ENCODE assay signal across 1 cellular context in the genomic region with DNA sequence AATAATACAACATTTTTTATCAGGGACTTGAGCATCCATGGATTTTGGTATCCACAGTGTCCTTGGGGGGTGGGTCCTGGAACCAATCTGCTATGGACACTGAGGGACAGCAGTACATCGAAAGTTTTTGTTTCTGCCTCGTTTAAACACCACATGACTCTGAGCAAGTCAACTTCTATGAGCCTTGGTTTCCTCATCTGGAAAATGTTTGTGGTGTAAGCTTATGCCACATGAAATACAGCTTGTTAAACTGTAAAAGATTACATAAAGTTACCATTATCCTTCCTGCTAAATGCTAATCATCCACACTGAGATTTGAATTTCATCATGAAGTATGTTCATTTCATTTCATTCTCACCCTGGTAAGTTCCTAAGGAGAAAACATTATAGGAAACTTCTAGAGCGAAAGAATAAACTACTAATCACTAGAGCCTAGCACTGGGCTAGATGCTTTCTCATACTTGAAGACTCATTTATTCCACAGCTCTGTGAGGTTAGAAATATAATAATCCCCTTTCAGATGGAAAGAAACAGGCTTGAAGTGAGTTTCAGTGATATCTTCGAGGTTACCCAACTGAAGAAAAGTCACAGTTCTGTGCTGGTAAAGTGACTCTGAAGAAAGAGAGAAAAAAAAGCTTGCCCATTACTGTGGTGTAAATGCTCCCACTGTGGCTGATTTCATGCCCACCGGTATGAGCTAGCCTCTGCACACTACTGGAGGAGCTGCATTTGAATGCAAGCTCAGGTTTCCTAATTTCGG.
TF ChIP-seq lines count a peak whose summit lies in the region.

No MANE protein-coding gene starts in this region.

TF ChIP-seq in A549, 52 proteins besides CTCF, POLR2A, EP300 and RAD21 (continued from another document):
- no peak for TF ChIP-seq CHD4 (IDR thresholded peaks at IDR 0.05; ENCODE audit: borderline replicate concordance)
- TF ChIP-seq FOSB (CRISPR knock-in tag; IDR thresholded peaks at IDR 0.05), result no peak
- no peak for TF ChIP-seq HOXB5 (CRISPR knock-in tag; IDR thresholded peaks at IDR 0.05)
- TF ChIP-seq GATA3 (IDR thresholded peaks at IDR 0.05; ENCODE audit: borderline replicate concordance), result no peak
- TF ChIP-seq, protein P1, sequence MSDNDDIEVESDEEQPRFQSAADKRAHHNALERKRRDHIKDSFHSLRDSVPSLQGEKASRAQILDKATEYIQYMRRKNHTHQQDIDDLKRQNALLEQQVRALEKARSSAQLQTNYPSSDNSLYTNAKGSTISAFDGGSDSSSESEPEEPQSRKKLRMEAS (IDR thresholded peaks at IDR 0.05), result no peak
- no peak for TF ChIP-seq BHLHE40 (IDR thresholded peaks at IDR 0.05; ENCODE audit: low read depth, low read length)
- TF ChIP-seq HDAC2 (IDR thresholded peaks at IDR 0.05), result no peak
- TF ChIP-seq, protein P2, sequence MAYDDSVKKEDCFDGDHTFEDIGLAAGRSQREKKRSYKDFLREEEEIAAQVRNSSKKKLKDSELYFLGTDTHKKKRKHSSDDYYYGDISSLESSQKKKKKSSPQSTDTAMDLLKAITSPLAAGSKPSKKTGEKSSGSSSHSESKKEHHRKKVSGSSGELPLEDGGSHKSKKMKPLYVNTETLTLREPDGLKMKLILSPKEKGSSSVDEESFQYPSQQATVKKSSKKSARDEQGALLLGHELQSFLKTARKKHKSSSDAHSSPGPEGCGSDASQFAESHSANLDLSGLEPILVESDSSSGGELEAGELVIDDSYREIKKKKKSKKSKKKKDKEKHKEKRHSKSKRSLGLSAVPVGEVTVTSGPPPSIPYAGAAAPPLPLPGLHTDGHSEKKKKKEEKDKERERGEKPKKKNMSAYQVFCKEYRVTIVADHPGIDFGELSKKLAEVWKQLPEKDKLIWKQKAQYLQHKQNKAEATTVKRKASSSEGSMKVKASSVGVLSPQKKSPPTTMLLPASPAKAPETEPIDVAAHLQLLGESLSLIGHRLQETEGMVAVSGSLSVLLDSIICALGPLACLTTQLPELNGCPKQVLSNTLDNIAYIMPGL (CRISPR knock-in tag; IDR thresholded peaks at IDR 0.05; ENCODE audit: borderline replicate concordance), result no peak
- no peak for TF ChIP-seq ZC3H11A (IDR thresholded peaks at IDR 0.05)
- no peak for TF ChIP-seq SMC3 (IDR thresholded peaks at IDR 0.05)
